In the genomic region with DNA sequence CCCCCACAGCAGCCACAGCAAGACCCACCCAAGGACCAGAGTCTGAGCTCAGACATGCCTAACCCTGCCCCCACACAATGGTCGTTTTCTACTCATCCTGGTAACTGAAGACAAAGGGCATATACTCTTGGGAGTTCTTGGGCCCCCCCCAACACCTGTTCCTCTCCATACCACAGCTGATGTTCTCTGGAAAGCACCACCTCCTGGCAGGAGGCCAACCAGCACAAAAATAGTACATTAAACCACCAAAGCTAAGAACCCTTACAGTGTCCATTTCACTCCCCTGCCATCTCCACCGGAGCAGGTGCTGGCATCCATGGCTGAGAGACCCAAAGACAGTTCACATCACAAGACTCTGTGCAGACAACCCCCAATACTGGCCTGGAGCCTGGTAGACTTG, we compare ENCODE assay signal across 23 cellular contexts.
DNase-seq lines count a peak whose midpoint lies in the region; ATAC-seq and TF ChIP-seq lines count a peak whose summit lies in the region.
"Had no signal": no experiment of that assay in that cellular context is flagged by ENCODE, and none has a peak within 500 bp of the region (broad histone marks: within the 10 kb centered on the region; RNA-seq: fewer than 3 reads in every experiment).

No MANE protein-coding gene starts in this region.

- peak overlapping the region; percentile 6; the same call in 1 of the 2 replicates for H3K4me2 ChIP-seq in OCI-LY1 (ENCODE audit: low read length)
- H3K4me2 ChIP-seq: GM23338 had no signal

- H3K4me1 Mint-ChIP-seq in activated naive CD8-positive, alpha-beta T cell treated with anti-CD3 and anti-CD28 coated beads, Interleukin-2, amount 50 U/mL, for 24 hours = no peaks in the 10 kb centered on the region
- H3K4me1 Mint-ChIP-seq in activated naive CD8-positive, alpha-beta T cell treated with anti-CD3 and anti-CD28 coated beads for 36 hours = no peaks in the 10 kb centered on the region
- H3K4me1 Mint-ChIP-seq: activated CD4-positive, alpha-beta T cell treated with anti-CD3 and anti-CD28 coated beads, Interleukin-2, amount 10 ng/mL, durations not matched to agents 7 days and 5 days; GM23338 had no signal

- no peaks in the 10 kb centered on the region for H3K9me2 ChIP-seq in OCI-LY1 (ENCODE audit: low read depth, low read length)

- in situ Hi-C loops in transverse colon (cut with MboI; ENCODE audit: low pct_ligation_motif_present in 1 of 4, low pct_unique_long_range_greater_than_20kb in 1 of 4, low sequenced_read_pairs in 3 of 4) = no loop called here

- H4K20me1 ChIP-seq in OCI-LY1 (ENCODE audit: insufficient read depth, low read length) = no peaks in the 10 kb centered on the region

- H3K36me3 ChIP-seq in OCI-LY1 (ENCODE audit: insufficient read depth, low read length) = no peaks in the 10 kb centered on the region
- no peaks in the 10 kb centered on the region for H3K36me3 ChIP-seq in transverse colon
- H3K36me3 ChIP-seq: breast epithelium, esophagus squamous epithelium, neutrophil, suprapubic skin had no signal

- H3K27me3 ChIP-seq in OCI-LY1 (ENCODE audit: insufficient read depth, low read length) = no peaks in the 10 kb centered on the region
- no peaks in the 10 kb centered on the region for H3K27me3 ChIP-seq in transverse colon
- H3K27me3 ChIP-seq: breast epithelium, esophagus squamous epithelium, neutrophil, suprapubic skin had no signal

- no peaks in the 10 kb centered on the region for H3K9me3 Mint-ChIP-seq in activated naive CD8-positive, alpha-beta T cell treated with anti-CD3 and anti-CD28 coated beads, Interleukin-2, amount 50 U/mL, for 24 hours
- H3K9me3 Mint-ChIP-seq in activated naive CD8-positive, alpha-beta T cell treated with anti-CD3 and anti-CD28 coated beads for 36 hours = no peaks in the 10 kb centered on the region

- no peaks in the 10 kb centered on the region for H3F3A ChIP-seq in OCI-LY1 (ENCODE audit: insufficient read depth, low read length)

- no peaks in the 10 kb centered on the region for H3K79me2 ChIP-seq in OCI-LY1 (ENCODE audit: insufficient read depth, low read length)

- peak; percentile 4 for DNase-seq in activated naive CD8-positive, alpha-beta T cell treated with anti-CD3 and anti-CD28 coated beads, Interleukin-2, amount 50 U/mL, for 24 hours
- no peak for DNase-seq in activated naive CD8-positive, alpha-beta T cell treated with anti-CD3 and anti-CD28 coated beads for 36 hours
- DNase-seq in NCI-H1105 treated with DMSO at 0.1 percent for 48 hours (lab: John Stamatoyannopoulos, UW) = peak; percentile 67
- DNase-seq in transverse colon = peak; percentile 48
- DNase-seq in SIG-M5 (lab: John Stamatoyannopoulos, UW) = no peak
- DNase-seq: activated CD4-positive, alpha-beta T cell treated with anti-CD3 and anti-CD28 coated beads, Interleukin-2, amount 10 ng/mL, durations not matched to agents 7 days and 5 days; activated T-cell treated with anti-CD3 and anti-CD28 coated beads for 4 hours; dorsolateral prefrontal cortex; esophagus squamous epithelium; head of caudate nucleus; islet precursor cell; mesendoderm; NCI-H1048; right cardiac atrium had no signal

- H3K4me3 ChIP-seq in OCI-LY1 (ENCODE audit: low read depth, low read length, poor library complexity, severe bottlenecking) (no peak overlapping the region), transverse colon (no peak overlapping the region)
- H3K4me3 ChIP-seq: breast epithelium, dorsolateral prefrontal cortex, esophagus squamous epithelium, GM23338, suprapubic skin had no signal

- H3K9me3 ChIP-seq in OCI-LY1 (ENCODE audit: low read length) = no peaks in the 10 kb centered on the region
- no peaks in the 10 kb centered on the region for H3K9me3 ChIP-seq in transverse colon
- H3K9me3 ChIP-seq: esophagus squamous epithelium, neutrophil, suprapubic skin had no signal

- H3K27ac Mint-ChIP-seq in activated naive CD8-positive, alpha-beta T cell treated with anti-CD3 and anti-CD28 coated beads, Interleukin-2, amount 50 U/mL, for 24 hours = no peak overlapping the region
- H3K27ac Mint-ChIP-seq in activated naive CD8-positive, alpha-beta T cell treated with anti-CD3 and anti-CD28 coated beads for 36 hours = no peak overlapping the region
- H3K27ac Mint-ChIP-seq: activated CD4-positive, alpha-beta T cell treated with anti-CD3 and anti-CD28 coated beads, Interleukin-2, amount 10 ng/mL, durations not matched to agents 7 days and 5 days; activated naive CD8-positive, alpha-beta T cell; GM23338 had no signal

- ATAC-seq in activated naive CD8-positive, alpha-beta T cell treated with anti-CD3 and anti-CD28 coated beads, Interleukin-2, amount 50 U/mL, for 24 hours = no peak
- ATAC-seq in HG03457 (IDR thresholded peaks at IDR 0.05; ENCODE audit: unreplicated experiment) (no peak), GM18909 (IDR thresholded peaks at IDR 0.05; ENCODE audit: poor library complexity, unreplicated experiment) (no peak)
- ATAC-seq: GM23338, right cardiac atrium, SK-N-SH treated with all-trans-retinoic acid at 6 μM for 48 hours had no signal

- peaks cover 18% of the 10 kb centered on the region for H3K27me3 Mint-ChIP-seq in activated naive CD8-positive, alpha-beta T cell treated with anti-CD3 and anti-CD28 coated beads, Interleukin-2, amount 50 U/mL, for 24 hours
- H3K27me3 Mint-ChIP-seq in activated naive CD8-positive, alpha-beta T cell treated with anti-CD3 and anti-CD28 coated beads for 36 hours = peaks cover 11% of the 10 kb centered on the region

- no peak overlapping the region for H2AFZ ChIP-seq in OCI-LY1 (ENCODE audit: low read length)
- H2AFZ ChIP-seq: GM23338 had no signal

- no peak overlapping the region for H3K4me3 Mint-ChIP-seq in activated naive CD8-positive, alpha-beta T cell treated with anti-CD3 and anti-CD28 coated beads, Interleukin-2, amount 50 U/mL, for 24 hours
- H3K4me3 Mint-ChIP-seq in activated naive CD8-positive, alpha-beta T cell treated with anti-CD3 and anti-CD28 coated beads for 36 hours = no peak overlapping the region
- H3K4me3 Mint-ChIP-seq: activated CD4-positive, alpha-beta T cell treated with anti-CD3 and anti-CD28 coated beads, Interleukin-2, amount 10 ng/mL, durations not matched to agents 7 days and 5 days; activated naive CD8-positive, alpha-beta T cell; GM23338 had no signal

- H3K4me1 ChIP-seq in OCI-LY1 (ENCODE audit: insufficient read depth, low read length, severe bottlenecking) (peaks cover 17% of the 10 kb centered on the region), transverse colon (no peaks in the 10 kb centered on the region)
- H3K4me1 ChIP-seq: breast epithelium, esophagus squamous epithelium, suprapubic skin had no signal

- H3K27ac ChIP-seq in OCI-LY1 (ENCODE audit: low read depth, low read length, poor library complexity, severe bottlenecking) (peak overlapping the region; percentile 7), transverse colon (no peak overlapping the region)
- H3K27ac ChIP-seq: breast epithelium, dorsolateral prefrontal cortex, esophagus squamous epithelium, neutrophil, suprapubic skin had no signal

- no peak overlapping the region for H3K9ac ChIP-seq in OCI-LY1 (ENCODE audit: low read length)

- TF ChIP-seq EP300 in transverse colon (IDR thresholded peaks at IDR 0.05; ENCODE audit: low read depth) = peak; percentile 5

- intact Hi-C loops in transverse colon (cut with DNase I; ENCODE audit: low total_unique reads) = no loop called here

- TF ChIP-seq POLR2A in transverse colon (IDR thresholded peaks at IDR 0.05) = no peak

- 39% methylated on average over 2 of the region's 2 CpGs; no CpG with 5 or more reads in 1 of the 2 donors for WGBS in transverse colon (ENCODE audit: low coverage in 1 of 2), 2 donors

- no peak for TF ChIP-seq CTCF in OCI-LY1 (IDR thresholded peaks at IDR 0.05; ENCODE audit: low read length)
- TF ChIP-seq CTCF in transverse colon (IDR thresholded peaks at IDR 0.05) = no peak

- no peaks in the 10 kb centered on the region for H3K36me3 Mint-ChIP-seq in activated naive CD8-positive, alpha-beta T cell treated with anti-CD3 and anti-CD28 coated beads, Interleukin-2, amount 50 U/mL, for 24 hours (ENCODE audit: low read depth)
- H3K36me3 Mint-ChIP-seq in activated naive CD8-positive, alpha-beta T cell treated with anti-CD3 and anti-CD28 coated beads for 36 hours = no peaks in the 10 kb centered on the region
- H3K36me3 Mint-ChIP-seq: activated naive CD8-positive, alpha-beta T cell had no signal

Comparison
In these comparisons a context has a peak if more than half of its experiments do, and no peak if none do; other contexts are left out.
1. DNase-seq: peak in activated naive CD8-positive, alpha-beta T cell treated with anti-CD3 and anti-CD28 coated beads, Interleukin-2, amount 50 U/mL, for 24 hours (single experiment), NCI-H1105 treated with DMSO at 0.1 percent for 48 hours (single experiment) and transverse colon (single experiment); none in activated naive CD8-positive, alpha-beta T cell treated with anti-CD3 and anti-CD28 coated beads for 36 hours (single experiment) and SIG-M5 (single experiment).